In the genomic region with DNA sequence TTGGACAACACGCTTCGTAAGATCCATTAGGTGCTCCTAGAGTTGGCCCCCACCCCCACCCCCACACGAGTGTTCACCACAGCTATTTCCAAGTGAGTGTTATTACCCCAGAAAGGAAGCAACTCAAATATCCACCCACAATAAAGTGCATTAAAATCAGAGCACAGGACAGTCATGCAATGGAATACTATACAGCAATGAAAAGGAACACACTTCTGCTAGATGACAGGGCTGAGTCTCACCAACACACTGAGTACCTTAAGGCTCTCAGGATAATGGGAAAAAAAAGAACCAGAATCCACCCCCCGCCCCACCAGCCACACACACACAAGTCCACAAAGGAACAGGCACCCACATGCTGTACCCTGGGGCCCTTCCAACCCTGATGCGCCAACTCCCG, we compare ENCODE assay signal across 1 cellular context.
TF ChIP-seq lines count a peak whose summit lies in the region.

No MANE protein-coding gene starts in this region.

TF ChIP-seq in H1, 55 proteins besides CTCF, POLR2A, EP300 and RAD21:
- peak; percentile 54; the same call in 1 of the 2 replicates for TF ChIP-seq KDM1A (IDR thresholded peaks at IDR 0.05; ENCODE audit: borderline replicate concordance, low read length)
- no peak for TF ChIP-seq EZH2 (IDR thresholded peaks at IDR 0.05; ENCODE audit: low read depth, low read length, severe bottlenecking)
